1 cellular context compared by ENCODE assay signal in genomic region chr2:24418166-24418843, GRCh38.
TF ChIP-seq lines count a peak whose summit lies in the region.

No MANE protein-coding gene starts in this region.

TF ChIP-seq in HCT116, 20 proteins besides CTCF, POLR2A, EP300 and RAD21:
- TF ChIP-seq YY1 (IDR thresholded peaks at IDR 0.05; ENCODE audit: extremely low read depth, insufficient replicate concordance, low read depth, low read length): no peak
- TF ChIP-seq EZH2 (IDR thresholded peaks at IDR 0.05): no peak
- no peak for TF ChIP-seq EGR1 (IDR thresholded peaks at IDR 0.05; ENCODE audit: low read depth)
- TF ChIP-seq CBX3 (IDR thresholded peaks at IDR 0.05; ENCODE audit: low read depth): no peak
- no peak for TF ChIP-seq ZNF274 (IDR thresholded peaks at IDR 0.05; ENCODE audit: low read depth, low read length)
- TF ChIP-seq MAX (IDR thresholded peaks at IDR 0.05): no peak
- TF ChIP-seq JUND (IDR thresholded peaks at IDR 0.05): no peak
- no peak for TF ChIP-seq POLR2AphosphoS5 (IDR thresholded peaks at IDR 0.05; ENCODE audit: low read depth, low read length)
- TF ChIP-seq FOSL1 (IDR thresholded peaks at IDR 0.05; ENCODE audit: low read depth): no peak
- TF ChIP-seq SP1 (IDR thresholded peaks at IDR 0.05; ENCODE audit: low read depth): no peak
- TF ChIP-seq, protein P1, sequence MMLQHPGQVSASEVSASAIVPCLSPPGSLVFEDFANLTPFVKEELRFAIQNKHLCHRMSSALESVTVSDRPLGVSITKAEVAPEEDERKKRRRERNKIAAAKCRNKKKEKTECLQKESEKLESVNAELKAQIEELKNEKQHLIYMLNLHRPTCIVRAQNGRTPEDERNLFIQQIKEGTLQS (IDR thresholded peaks at IDR 0.05): no peak
- TF ChIP-seq CEBPB (IDR thresholded peaks at IDR 0.05; ENCODE audit: low read depth): no peak
- no peak for TF ChIP-seq SIN3A (IDR thresholded peaks at IDR 0.05; ENCODE audit: low read depth)
- no peak for TF ChIP-seq ZFX (IDR thresholded peaks at IDR 0.05)
- TF ChIP-seq TCF7L2 (IDR thresholded peaks at IDR 0.05; ENCODE audit: borderline replicate concordance, extremely low read depth, insufficient read depth, insufficient read length): no peak
